2 cellular contexts compared by ENCODE assay signal in the genomic region with DNA sequence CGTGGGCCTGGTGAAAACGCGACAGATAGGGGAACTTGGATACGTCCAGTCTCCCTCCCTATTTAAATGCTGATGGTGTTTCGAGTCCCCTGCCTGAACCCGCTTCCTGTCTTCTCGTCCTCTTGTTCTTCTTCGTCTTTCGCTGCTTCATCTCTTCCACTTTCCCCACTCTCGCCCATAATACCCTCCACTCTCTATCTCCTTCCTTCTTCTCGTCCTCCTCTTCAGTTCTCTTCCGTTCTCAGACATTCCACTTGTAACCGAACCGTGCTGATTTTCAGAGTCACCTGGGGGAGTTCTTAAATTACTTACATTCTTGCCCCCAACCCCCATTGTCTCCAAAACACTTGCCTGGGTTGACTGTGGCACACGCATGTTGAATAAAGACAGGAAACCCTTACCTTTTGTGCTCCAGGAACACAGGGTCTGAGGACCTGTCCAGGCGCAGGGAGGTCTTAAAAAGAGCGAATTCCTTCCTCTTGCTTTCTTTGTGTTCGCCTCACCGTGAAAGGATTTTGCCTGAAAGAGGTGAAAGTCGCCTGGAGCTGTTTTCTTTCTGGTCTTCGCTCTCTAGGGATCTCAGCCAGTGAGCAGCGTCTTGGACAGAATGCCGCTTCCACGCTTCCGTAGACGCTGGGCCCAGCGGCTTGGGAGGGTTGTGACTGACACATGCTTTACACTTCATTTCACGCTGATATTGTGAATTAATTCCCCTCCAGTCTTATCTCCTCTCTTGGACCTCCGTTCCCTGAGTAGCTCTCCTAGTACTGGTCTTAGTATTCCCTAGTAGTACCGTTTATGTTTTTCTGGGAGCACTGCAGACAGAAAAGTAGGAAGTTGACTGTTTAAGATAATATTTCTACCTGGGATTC.
TF ChIP-seq lines count a peak whose summit lies in the region.

No MANE protein-coding gene starts in this region.

TF ChIP-seq in HEK293T, 16 proteins besides CTCF, POLR2A, EP300 and RAD21 (continued from another document):
- TF ChIP-seq, protein P1, sequence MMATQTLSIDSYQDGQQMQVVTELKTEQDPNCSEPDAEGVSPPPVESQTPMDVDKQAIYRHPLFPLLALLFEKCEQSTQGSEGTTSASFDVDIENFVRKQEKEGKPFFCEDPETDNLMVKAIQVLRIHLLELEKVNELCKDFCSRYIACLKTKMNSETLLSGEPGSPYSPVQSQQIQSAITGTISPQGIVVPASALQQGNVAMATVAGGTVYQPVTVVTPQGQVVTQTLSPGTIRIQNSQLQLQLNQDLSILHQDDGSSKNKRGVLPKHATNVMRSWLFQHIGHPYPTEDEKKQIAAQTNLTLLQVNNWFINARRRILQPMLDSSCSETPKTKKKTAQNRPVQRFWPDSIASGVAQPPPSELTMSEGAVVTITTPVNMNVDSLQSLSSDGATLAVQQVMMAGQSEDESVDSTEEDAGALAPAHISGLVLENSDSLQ (IDR thresholded peaks at IDR 0.05) = peak; percentile 81

TF ChIP-seq in GM12878, 131 proteins besides CTCF, POLR2A, EP300 and RAD21 (continued from another document):
- TF ChIP-seq SP1 (IDR thresholded peaks at IDR 0.05; ENCODE audit: low read depth, low read length) (no peak), CHD4 (IDR thresholded peaks at IDR 0.05) (no peak), TAF1 (IDR thresholded peaks at IDR 0.05; ENCODE audit: borderline replicate concordance, low read depth, low read length) (no peak), GABPA (IDR thresholded peaks at IDR 0.05; ENCODE audit: low read depth) (no peak), NRF1 (conservative IDR thresholded peaks at IDR 0.05; ENCODE audit: low read depth, low read length) (no peak), SMAD1 (IDR thresholded peaks at IDR 0.05; ENCODE audit: low read depth, partially characterized antibody) (no peak), RFX5 (IDR thresholded peaks at IDR 0.05; ENCODE audit: low read depth, low read length) (no peak), ZNF384 (IDR thresholded peaks at IDR 0.05; ENCODE audit: borderline replicate concordance, low read depth, low read length) (no peak), LARP7 (IDR thresholded peaks at IDR 0.05) (no peak), FOS (IDR thresholded peaks at IDR 0.05; ENCODE audit: borderline replicate concordance, extremely low read depth, insufficient read length) (no peak), ESRRA (IDR thresholded peaks at IDR 0.05; ENCODE audit: low read length) (no peak), RBBP5 (conservative IDR thresholded peaks at IDR 0.05) (no peak)
- TF ChIP-seq, protein P2, sequence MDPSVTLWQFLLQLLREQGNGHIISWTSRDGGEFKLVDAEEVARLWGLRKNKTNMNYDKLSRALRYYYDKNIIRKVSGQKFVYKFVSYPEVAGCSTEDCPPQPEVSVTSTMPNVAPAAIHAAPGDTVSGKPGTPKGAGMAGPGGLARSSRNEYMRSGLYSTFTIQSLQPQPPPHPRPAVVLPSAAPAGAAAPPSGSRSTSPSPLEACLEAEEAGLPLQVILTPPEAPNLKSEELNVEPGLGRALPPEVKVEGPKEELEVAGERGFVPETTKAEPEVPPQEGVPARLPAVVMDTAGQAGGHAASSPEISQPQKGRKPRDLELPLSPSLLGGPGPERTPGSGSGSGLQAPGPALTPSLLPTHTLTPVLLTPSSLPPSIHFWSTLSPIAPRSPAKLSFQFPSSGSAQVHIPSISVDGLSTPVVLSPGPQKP (IDR thresholded peaks at IDR 0.05; ENCODE audit: low read depth, low read length) = no peak
- TF ChIP-seq, protein P3, sequence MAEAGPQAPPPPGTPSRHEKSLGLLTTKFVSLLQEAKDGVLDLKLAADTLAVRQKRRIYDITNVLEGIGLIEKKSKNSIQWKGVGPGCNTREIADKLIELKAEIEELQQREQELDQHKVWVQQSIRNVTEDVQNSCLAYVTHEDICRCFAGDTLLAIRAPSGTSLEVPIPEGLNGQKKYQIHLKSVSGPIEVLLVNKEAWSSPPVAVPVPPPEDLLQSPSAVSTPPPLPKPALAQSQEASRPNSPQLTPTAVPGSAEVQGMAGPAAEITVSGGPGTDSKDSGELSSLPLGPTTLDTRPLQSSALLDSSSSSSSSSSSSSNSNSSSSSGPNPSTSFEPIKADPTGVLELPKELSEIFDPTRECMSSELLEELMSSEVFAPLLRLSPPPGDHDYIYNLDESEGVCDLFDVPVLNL (IDR thresholded peaks at IDR 0.05; ENCODE audit: low read depth, low read length) = no peak
